In genomic region chrX:24294619-24295018, GRCh38 we compare ENCODE assay signal across 11 cellular contexts. TPM values are rescaled to one million over a fixed set of nuclear protein-coding genes. Genes with fewer than 3 reads are reported as not detected.
DNase-seq lines count a peak whose midpoint lies in the region; ATAC-seq, FAIRE-seq and TF ChIP-seq lines count a peak whose summit lies in the region.
"Had no signal": no experiment of that assay in that cellular context is flagged by ENCODE, and none has a peak within 500 bp of the region (broad histone marks: within the 10 kb centered on the region; RNA-seq: fewer than 3 reads in every experiment).

No MANE protein-coding gene starts in this region.

- H3K36me3 Mint-ChIP-seq in activated CD4-positive, alpha-beta memory T cell treated with anti-CD3 and anti-CD28 coated beads for 36 hours: no peaks in the 10 kb centered on the region

- H3K4me1 Mint-ChIP-seq in activated CD4-positive, alpha-beta memory T cell treated with anti-CD3 and anti-CD28 coated beads for 36 hours (ENCODE audit: low read depth): no peaks in the 10 kb centered on the region

- no peak overlapping the region for H3K4me3 Mint-ChIP-seq in activated CD4-positive, alpha-beta memory T cell treated with anti-CD3 and anti-CD28 coated beads for 36 hours

- peak; percentile 27 for TF ChIP-seq CTCF in D721Med (IDR thresholded peaks at IDR 0.05; ENCODE audit: insufficient read depth, missing control alignments)

- H3K27me3 Mint-ChIP-seq in activated CD4-positive, alpha-beta memory T cell treated with anti-CD3 and anti-CD28 coated beads for 36 hours: peaks cover 2% of the 10 kb centered on the region

- POLR2A ChIA-PET in activated CD4-positive, alpha-beta memory T cell treated with anti-CD3 and anti-CD28 coated beads for 36 hours (lab: Charles Lee): no interaction called here

- CTCF ChIA-PET in activated CD4-positive, alpha-beta memory T cell treated with anti-CD3 and anti-CD28 coated beads for 36 hours (lab: Charles Lee): interaction anchor here (0.8 to 2.2 kb wide), 5 partner anchors 8 to 76 kb away, joined by 3 to 11 read pairs (median 3); no protein-coding TSS in a partner anchor

- H3K9me3 Mint-ChIP-seq in activated CD4-positive, alpha-beta memory T cell treated with anti-CD3 and anti-CD28 coated beads for 36 hours: no peaks in the 10 kb centered on the region

- ATAC-seq in GM18511 (IDR thresholded peaks at IDR 0.05; ENCODE audit: unreplicated experiment): no peak

- intact Hi-C loops in activated CD4-positive, alpha-beta memory T cell treated with anti-CD3 and anti-CD28 coated beads for 36 hours (cut with micrococcal nuclease): no loop called here

- DNase-seq in D721Med (ENCODE audit: insufficient read length, low spot score) (no peak), HT-29 (ENCODE audit: low spot score) (peak; percentile 6), islet precursor cell (peak; percentile 67), AG08395 (ENCODE audit: low spot score) (no peak), epidermal melanocyte (ENCODE audit: insufficient read length, low spot score) (no peak)
- peak; percentile 56 for DNase-seq in activated CD4-positive, alpha-beta memory T cell treated with anti-CD3 and anti-CD28 coated beads for 36 hours
- DNase-seq in central memory CD4-positive, alpha-beta T cell: no peak
- DNase-seq: KG1 had no signal

- no peak for FAIRE-seq in D721Med (lab: Jason Lieb, UNC)

- no peak overlapping the region for H3K27ac Mint-ChIP-seq in activated CD4-positive, alpha-beta memory T cell treated with anti-CD3 and anti-CD28 coated beads for 36 hours

RNA-seq across cellular contexts. Expression of gene SUPT20HL2, which starts 19.2 kb away (rescaled TPM):
- not detected in 2 replicates for total RNA-seq in HT-29 (2014; rRNA removed; shearing (Covaris generic))
- not detected for total RNA-seq in activated CD4-positive, alpha-beta memory T cell treated with anti-CD3 and anti-CD28 coated beads for 36 hours
- total RNA-seq: glomerular endothelial cell, skeletal muscle tissue had no signal

Comparison
In these comparisons a context has a peak if more than half of its experiments do, and no peak if none do; other contexts are left out.
1. DNase-seq: peak in HT-29 (single experiment), activated CD4-positive, alpha-beta memory T cell treated with anti-CD3 and anti-CD28 coated beads for 36 hours (single experiment) and islet precursor cell (single experiment); none in D721Med (single experiment), AG08395 (single experiment), epidermal melanocyte (single experiment) and central memory CD4-positive, alpha-beta T cell (single experiment).